1 cellular context compared by ENCODE assay signal in the genomic region with DNA sequence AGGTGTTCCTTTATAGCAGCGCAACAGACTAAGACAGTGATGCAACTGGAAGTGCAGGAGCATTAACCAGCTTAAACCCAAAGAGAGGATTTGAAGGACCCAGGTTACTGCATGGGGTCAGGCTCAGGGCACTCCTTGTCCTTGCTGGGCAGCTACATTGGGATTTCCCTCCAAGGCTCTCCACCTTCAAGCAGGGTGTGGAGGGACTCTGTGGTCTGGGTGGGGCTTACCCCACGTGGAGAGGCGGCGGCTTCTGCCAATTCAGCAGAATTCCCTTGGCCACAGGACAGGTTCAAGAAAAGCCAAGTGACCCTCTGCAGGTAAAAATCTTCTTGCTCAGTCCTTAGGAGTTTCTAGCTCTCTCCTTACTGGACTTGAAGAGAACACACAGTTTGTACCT.
TF ChIP-seq lines count a peak whose summit lies in the region.

No MANE protein-coding gene starts in this region.

TF ChIP-seq in GM12878, 131 proteins besides CTCF, POLR2A, EP300 and RAD21:
- TF ChIP-seq CHD4 (IDR thresholded peaks at IDR 0.05), result no peak
- no peak for TF ChIP-seq USF2 (IDR thresholded peaks at IDR 0.05; ENCODE audit: borderline replicate concordance, low read depth, low read length)
